ENCODE assay signal across 9 cellular contexts in genomic region chr21:25563399-25564116, GRCh38. TPM values are rescaled to one million over a fixed set of nuclear protein-coding genes. Genes with fewer than 3 reads are reported as not detected.
DNase-seq lines count a peak whose midpoint lies in the region; ATAC-seq and TF ChIP-seq lines count a peak whose summit lies in the region.
"Had no signal": no experiment of that assay in that cellular context is flagged by ENCODE, and none has a peak within 500 bp of the region (broad histone marks: within the 10 kb centered on the region; RNA-seq: fewer than 3 reads in every experiment).

No MANE protein-coding gene starts in this region.

- no peak overlapping the region for H3K27ac ChIP-seq in OCI-LY7 (ENCODE audit: low read depth, low read length, poor library complexity, severe bottlenecking)

- peaks cover 23% of the 10 kb centered on the region; the same call in 1 of the 2 replicates for H3K36me3 ChIP-seq in OCI-LY7 (ENCODE audit: insufficient read depth, low read length)

- no TSS peak for BruUV-seq in OCI-LY7 (replicated peaks; lab: Mats Ljungman, UMichigan)

- TF ChIP-seq CTCF in AG04449 (IDR thresholded peaks at IDR 0.05; ENCODE audit: insufficient read depth, low read length, missing control alignments) = no peak
- TF ChIP-seq CTCF in OCI-LY7 (conservative IDR thresholded peaks at IDR 0.05; ENCODE audit: low read length) = no peak

- peak overlapping the region; percentile 77; the same call in 1 of the 2 replicates for H2AFZ ChIP-seq in OCI-LY7 (ENCODE audit: low read length)

- ATAC-seq in GM19328 (IDR thresholded peaks at IDR 0.05; ENCODE audit: unreplicated experiment) (peak; percentile 17), GM18520 (IDR thresholded peaks at IDR 0.05; ENCODE audit: unreplicated experiment) (no peak)

- DNase-seq in AG04449 (ENCODE audit: low read depth, low spot score) (no peak), OCI-LY7 (ENCODE audit: low spot score) (no peak), NCI-H2107 treated with DMSO at 0.1 percent for 48 hours (lab: John Stamatoyannopoulos, UW; ENCODE audit: unreplicated experiment) (no peak), SK-N-DZ (ENCODE audit: low spot score) (no peak), 8988T (no peak)
- peak; percentile 39 for DNase-seq in central memory CD4-positive, alpha-beta T cell

- H3K79me2 ChIP-seq in OCI-LY7 (ENCODE audit: insufficient read depth, low read depth, low read length) = no peaks in the 10 kb centered on the region

- CTCF ChIA-PET in AG04449 (lab: Yijun Ruan, JAX) = interaction anchor here (0.7 to 1.5 kb wide), 3 partner anchors 57 to 244 kb away, joined by 3 to 4 read pairs (median 4); no protein-coding TSS in a partner anchor
- CTCF ChIA-PET in OCI-LY7 (lab: Charles Lee; ENCODE audit: unreplicated experiment) = interaction anchor here (1.3 kb wide), 1 partner anchor 10 kb away, joined by 3 read pairs; no protein-coding TSS in a partner anchor

- no peaks in the 10 kb centered on the region for H3K9me3 ChIP-seq in OCI-LY7 (ENCODE audit: low read length)

- H4K20me1 ChIP-seq in OCI-LY7 (ENCODE audit: insufficient read depth, low read length) = no peaks in the 10 kb centered on the region

- H3K4me3 ChIP-seq in AG04449 (ENCODE audit: low read depth, low read length) (peak overlapping the region; percentile 35), OCI-LY7 (ENCODE audit: low read depth, low read length, poor library complexity, severe bottlenecking) (peak overlapping the region; percentile 63)
- H3K4me3 ChIP-seq: lung had no signal

- H3K9me2 ChIP-seq in OCI-LY7 (ENCODE audit: insufficient read depth, low read length) = no peaks in the 10 kb centered on the region

- intact Hi-C loops in OCI-LY7 (cut with micrococcal nuclease; ENCODE audit: unreplicated experiment) = no loop called here

- POLR2A ChIA-PET in AG04449 (lab: Yijun Ruan, JAX) (no interaction called here), OCI-LY7 (lab: Charles Lee) (interaction anchor here (0.7 to 1.6 kb wide), 3 partner anchors 9 to 107 kb away, joined by 3 to 9 read pairs (median 6); no protein-coding TSS in a partner anchor)

- peak overlapping the region; percentile 57 for H3K4me2 ChIP-seq in OCI-LY7 (ENCODE audit: low read length)

- peaks cover 27% of the 10 kb centered on the region for H3K4me1 ChIP-seq in OCI-LY7 (ENCODE audit: insufficient read depth, low read length, poor library complexity, severe bottlenecking)

RNA-seq across cellular contexts. Expression of gene MRPL39, which starts 43.7 kb away (rescaled TPM):
- 42.1 and 45.0 TPM in 2 replicates for total RNA-seq in OCI-LY7 (2014; rRNA removed; shearing (Covaris generic))
- 55.2 and 56.9 TPM in 2 replicates for total RNA-seq in OCI-LY7 (2022)
- polyA plus RNA-seq in SK-N-DZ (2014; cell fraction: cytosol; rRNA removed) = 53.1 and 67.9 TPM in 2 replicates
- polyA plus RNA-seq in SK-N-DZ (2014; cell fraction: nucleus; rRNA removed) = 21.6 and 37.5 TPM in 2 replicates
